Comparison of ENCODE assay signal across 24 cellular contexts in genomic region chr13:70255406-70255991, GRCh38.
DNase-seq lines count a peak whose midpoint lies in the region; ATAC-seq, FAIRE-seq and TF ChIP-seq lines count a peak whose summit lies in the region.
"Had no signal": no experiment of that assay in that cellular context is flagged by ENCODE, and none has a peak within 500 bp of the region (broad histone marks: within the 10 kb centered on the region; RNA-seq: fewer than 3 reads in every experiment).

No MANE protein-coding gene starts in this region.

- H3K27me3 ChIP-seq in esophagus squamous epithelium = no peaks in the 10 kb centered on the region
- H3K27me3 ChIP-seq: BLaER1 treated with 17β-estradiol and CSF1 and Interleukin-3, amounts not matched to agents 10 nM and 100 nM; heart right ventricle; tibial artery had no signal

- H3K9ac ChIP-seq in kidney (ENCODE audit: low read length in 2 of 2) = no peak overlapping the region
- H3K9ac ChIP-seq: BLaER1 treated with 17β-estradiol and CSF1 and Interleukin-3, amounts not matched to agents 10 nM and 100 nM had no signal

- DNase-seq in DMS 273 (lab: John Stamatoyannopoulos, UW; ENCODE audit: unreplicated experiment) (peak; percentile 89), NCI-H69 (lab: John Stamatoyannopoulos, UW) (peak; percentile 65), kidney (peak; percentile 64), esophagus squamous epithelium (lab: John Stamatoyannopoulos, UW) (no peak), midbrain (lab: John Stamatoyannopoulos, UW) (no peak)
- DNase-seq in stimulated activated effector memory CD8-positive, alpha-beta T cell treated with anti-CD3 and anti-CD28 coated beads, Interleukin-12 subunit alpha, Interleukin-12 subunit beta, amount 100 ng/mL, for 72 hours (ENCODE audit: low spot score in 2 of 2) = no peak
- no peak for DNase-seq in stimulated activated naive B cell treated with anti-CD40 and anti-IgM and Interleukin-4, amounts not matched to agents 10 μg/mL and 1 μg/mL and 100 μg/mL, for 72 hours
- DNase-seq: activated naive CD4-positive, alpha-beta T cell treated with anti-CD3 and anti-CD28 coated beads for 36 hours; activated T-cell treated with anti-CD3 and anti-CD28 coated beads, Interleukin-2, amount 50 U/mL, for 48 hours; foreskin melanocyte; heart right ventricle; MV-4-11; naive B cell; NCI-H1694; NCI-H510A; NK-92 treated with Interleukin-12 subunit alpha and Interleukin-12 subunit beta, amount 100 ng/mL, for 24 hours; nucleus accumbens; PC-3; tibial artery had no signal

- H3K9me3 Mint-ChIP-seq in stimulated activated effector memory CD8-positive, alpha-beta T cell treated with anti-CD3 and anti-CD28 coated beads, Interleukin-12 subunit alpha, Interleukin-12 subunit beta, amount 100 ng/mL, for 72 hours = peaks cover 18% of the 10 kb centered on the region
- H3K9me3 Mint-ChIP-seq in stimulated activated naive B cell treated with anti-CD40 and anti-IgM and Interleukin-4, amounts not matched to agents 10 μg/mL and 1 μg/mL and 100 μg/mL, for 72 hours = peaks cover 5 to 6% of the 10 kb centered on the region in 2 donors

- FAIRE-seq in kidney (lab: Jason Lieb, UNC) = no peak
- FAIRE-seq: G401.6 had no signal

- TF ChIP-seq CTCF in kidney (IDR thresholded peaks at IDR 0.05; ENCODE audit: borderline replicate concordance, extremely low read depth, insufficient read depth) = no peak
- TF ChIP-seq CTCF in esophagus squamous epithelium (IDR thresholded peaks at IDR 0.05) = no peak

- H3K4me1 ChIP-seq in kidney (ENCODE audit: control insufficient read depth in 1 of 2, insufficient read depth in 1 of 2, low read depth in 1 of 2, low read length in 2 of 2) = no peaks in the 10 kb centered on the region
- H3K4me1 ChIP-seq in esophagus squamous epithelium = no peaks in the 10 kb centered on the region
- H3K4me1 ChIP-seq: BLaER1 treated with 17β-estradiol and CSF1 and Interleukin-3, amounts not matched to agents 10 nM and 100 nM; heart right ventricle; tibial artery had no signal

- H3K4me1 Mint-ChIP-seq in stimulated activated effector memory CD8-positive, alpha-beta T cell treated with anti-CD3 and anti-CD28 coated beads, Interleukin-12 subunit alpha, Interleukin-12 subunit beta, amount 100 ng/mL, for 72 hours = no peaks in the 10 kb centered on the region
- no peaks in the 10 kb centered on the region for H3K4me1 Mint-ChIP-seq in stimulated activated naive B cell treated with anti-CD40 and anti-IgM and Interleukin-4, amounts not matched to agents 10 μg/mL and 1 μg/mL and 100 μg/mL, for 72 hours
- H3K4me1 Mint-ChIP-seq: naive B cell had no signal

- no peak for TF ChIP-seq POLR2A in esophagus squamous epithelium (IDR thresholded peaks at IDR 0.05)

- intact Hi-C loops in kidney (cut with DNase I) = no loop called here
- intact Hi-C loops in esophagus squamous epithelium (cut with DNase I) = no loop called here

- H3K4me3 ChIP-seq in kidney (ENCODE audit: low read length in 2 of 2) (no peak overlapping the region), esophagus squamous epithelium (no peak overlapping the region)
- H3K4me3 ChIP-seq: BLaER1 treated with 17β-estradiol and CSF1 and Interleukin-3, amounts not matched to agents 10 nM and 100 nM; heart right ventricle; SK-N-MC; tibial artery had no signal

- H3K9me3 ChIP-seq in kidney (ENCODE audit: control insufficient read depth in 1 of 2, low read length in 2 of 2) = no peaks in the 10 kb centered on the region
- peaks cover 0 to 12% (median 9%) of the 10 kb centered on the region in 3 donors for H3K9me3 ChIP-seq in esophagus squamous epithelium
- H3K9me3 ChIP-seq: tibial artery had no signal

- H3K27ac ChIP-seq in kidney (ENCODE audit: low read depth in 2 of 2, low read length in 2 of 2) (no peak overlapping the region), esophagus squamous epithelium (no peak overlapping the region)
- H3K27ac ChIP-seq: BLaER1 treated with 17β-estradiol and CSF1 and Interleukin-3, amounts not matched to agents 10 nM and 100 nM; heart right ventricle; SK-N-MC; tibial artery had no signal

- no peaks in the 10 kb centered on the region for H3K27me3 Mint-ChIP-seq in stimulated activated naive B cell treated with anti-CD40 and anti-IgM and Interleukin-4, amounts not matched to agents 10 μg/mL and 1 μg/mL and 100 μg/mL, for 72 hours
- H3K27me3 Mint-ChIP-seq: naive B cell; stimulated activated naive CD8-positive, alpha-beta T cell treated with anti-CD3 and anti-CD28 coated beads, Interleukin-15, Interleukin-2, amounts not matched to agents 100 ng/mL and 50 ng/mL, for 24 hours had no signal

- no peak overlapping the region for H3K4me3 Mint-ChIP-seq in stimulated activated effector memory CD8-positive, alpha-beta T cell treated with anti-CD3 and anti-CD28 coated beads, Interleukin-12 subunit alpha, Interleukin-12 subunit beta, amount 100 ng/mL, for 72 hours
- no peak overlapping the region for H3K4me3 Mint-ChIP-seq in stimulated activated naive B cell treated with anti-CD40 and anti-IgM and Interleukin-4, amounts not matched to agents 10 μg/mL and 1 μg/mL and 100 μg/mL, for 72 hours
- H3K4me3 Mint-ChIP-seq: activated naive CD4-positive, alpha-beta T cell treated with anti-CD3 and anti-CD28 coated beads for 36 hours; mesothelial cell of epicardium; naive B cell; stimulated activated naive CD8-positive, alpha-beta T cell treated with anti-CD3 and anti-CD28 coated beads, Interleukin-15, Interleukin-2, amounts not matched to agents 100 ng/mL and 50 ng/mL, for 24 hours had no signal

- WGBS in esophagus squamous epithelium, 2 donors = 80 to 90% methylated on average over 1 to 11 of the region's 22 CpGs

- no peaks in the 10 kb centered on the region for H3K36me3 Mint-ChIP-seq in stimulated activated effector memory CD8-positive, alpha-beta T cell treated with anti-CD3 and anti-CD28 coated beads, Interleukin-12 subunit alpha, Interleukin-12 subunit beta, amount 100 ng/mL, for 72 hours
- H3K36me3 Mint-ChIP-seq in stimulated activated naive B cell treated with anti-CD40 and anti-IgM and Interleukin-4, amounts not matched to agents 10 μg/mL and 1 μg/mL and 100 μg/mL, for 72 hours = no peaks in the 10 kb centered on the region
- H3K36me3 Mint-ChIP-seq: mesothelial cell of epicardium, naive B cell had no signal

- no peaks in the 10 kb centered on the region for H3K36me3 ChIP-seq in kidney (ENCODE audit: control insufficient read depth in 1 of 2, insufficient read depth in 2 of 2, low read length in 2 of 2)
- no peaks in the 10 kb centered on the region for H3K36me3 ChIP-seq in esophagus squamous epithelium
- H3K36me3 ChIP-seq: BLaER1 treated with 17β-estradiol and CSF1 and Interleukin-3, amounts not matched to agents 10 nM and 100 nM; heart right ventricle; tibial artery had no signal

- peak; percentile 28 for ATAC-seq in stimulated activated effector memory CD8-positive, alpha-beta T cell treated with anti-CD3 and anti-CD28 coated beads, Interleukin-12 subunit alpha, Interleukin-12 subunit beta, amount 100 ng/mL, for 72 hours
- ATAC-seq in stimulated activated naive B cell treated with anti-CD40 and anti-IgM and Interleukin-4, amounts not matched to agents 10 μg/mL and 1 μg/mL and 100 μg/mL, for 72 hours (replicated peaks) = no peak
- ATAC-seq: heart right ventricle, PC-3 had no signal

- H3K27ac Mint-ChIP-seq in stimulated activated effector memory CD8-positive, alpha-beta T cell treated with anti-CD3 and anti-CD28 coated beads, Interleukin-12 subunit alpha, Interleukin-12 subunit beta, amount 100 ng/mL, for 72 hours = no peak overlapping the region
- no peak overlapping the region for H3K27ac Mint-ChIP-seq in stimulated activated naive B cell treated with anti-CD40 and anti-IgM and Interleukin-4, amounts not matched to agents 10 μg/mL and 1 μg/mL and 100 μg/mL, for 72 hours
- H3K27ac Mint-ChIP-seq: activated naive CD4-positive, alpha-beta T cell treated with anti-CD3 and anti-CD28 coated beads for 36 hours; mesothelial cell of epicardium; naive B cell; stimulated activated naive CD8-positive, alpha-beta T cell treated with anti-CD3 and anti-CD28 coated beads, Interleukin-15, Interleukin-2, amounts not matched to agents 100 ng/mL and 50 ng/mL, for 24 hours had no signal

Comparison
In these comparisons a context has a peak if more than half of its experiments do, and no peak if none do; other contexts are left out.
1. DNase-seq: peak in DMS 273 (single experiment), NCI-H69 (single experiment) and kidney (single experiment); none in stimulated activated effector memory CD8-positive, alpha-beta T cell treated with anti-CD3 and anti-CD28 coated beads, Interleukin-12 subunit alpha, Interleukin-12 subunit beta, amount 100 ng/mL, for 72 hours (0 of 2), esophagus squamous epithelium (single experiment), stimulated activated naive B cell treated with anti-CD40 and anti-IgM and Interleukin-4, amounts not matched to agents 10 μg/mL and 1 μg/mL and 100 μg/mL, for 72 hours (single experiment) and midbrain (single experiment).